Comparison of ENCODE assay signal across 10 cellular contexts in genomic region chr5:180790020-180790419, GRCh38. TPM values are rescaled to one million over a fixed set of nuclear protein-coding genes. Genes with fewer than 3 reads are reported as not detected.
DNase-seq lines count a peak whose midpoint lies in the region; ATAC-seq, FAIRE-seq and TF ChIP-seq lines count a peak whose summit lies in the region.
"Had no signal": no experiment of that assay in that cellular context is flagged by ENCODE, and none has a peak within 500 bp of the region (broad histone marks: within the 10 kb centered on the region; RNA-seq: fewer than 3 reads in every experiment).

No MANE protein-coding gene starts in this region.

- peak overlapping the region; percentile 41 for H3K27ac Mint-ChIP-seq in osteocyte (ENCODE audit: unreplicated experiment)

- H2BK5ac ChIP-seq in H1 (ENCODE audit: low read depth, low read length): no peak overlapping the region

- no peak for ATAC-seq in GM18861 (IDR thresholded peaks at IDR 0.05; ENCODE audit: unreplicated experiment)

- H3K14ac ChIP-seq in H1 (ENCODE audit: insufficient read length): no peak overlapping the region

- POLR2A ChIA-PET in H1 (lab: Charles Lee; ENCODE audit: partially characterized antibody): interaction anchor here (1.3 to 3.3 kb wide), 3 partner anchors 12 to 38 kb away, joined by 3 to 37 read pairs (median 6); partner anchors contain the start of gene MGAT1

- TF ChIP-seq RAD21 in H1 (IDR thresholded peaks at IDR 0.05 in 1 of 2, conservative IDR thresholded peaks at IDR 0.05 in 1 of 2; ENCODE audit: low read depth in 2 of 2, low read length in 2 of 2): peak; percentile 59 to 67

- no peak overlapping the region for H2BK20ac ChIP-seq in H1 (ENCODE audit: low read length)

- H2AK5ac ChIP-seq in H1 (ENCODE audit: low read depth, low read length): no peak overlapping the region

- no peak overlapping the region for H2BK15ac ChIP-seq in H1 (ENCODE audit: low read length)

- H4K5ac ChIP-seq in H1 (ENCODE audit: insufficient read length, low read depth, low read length): no peak overlapping the region

- no peaks in the 10 kb centered on the region for H3K9me3 Mint-ChIP-seq in osteocyte (ENCODE audit: unreplicated experiment)

- no peak overlapping the region for H3K18ac ChIP-seq in H1 (ENCODE audit: extremely low read depth, low read length)

- H3K56ac ChIP-seq in H1 (replicated peaks; ENCODE audit: insufficient read length, low read depth, low read length): no peak overlapping the region

- DNase-seq in GM12891 (ENCODE audit: insufficient read length, low spot score) (no peak), H1 (ENCODE audit: low read depth in 1 of 2, low spot score in 2 of 2) (peak in 1 of 2 experiments; percentile 67), osteocyte (ENCODE audit: extremely low spot score, unreplicated experiment) (no peak), stomach (no peak), NCI-H446 treated with DMSO at 0.1 percent for 48 hours (lab: John Stamatoyannopoulos, UW) (no peak)
- DNase-seq: NCI-H226 had no signal

- H2BK12ac ChIP-seq in H1 (ENCODE audit: low read depth, low read length): no peak overlapping the region

- FAIRE-seq in GM12891 (lab: Jason Lieb, UNC): peak; percentile 26
- no peak for FAIRE-seq in H1 (lab: Jason Lieb, UNC)

- no peaks in the 10 kb centered on the region for H3K23me2 ChIP-seq in H1 (ENCODE audit: low read depth, low read length)

- H3K4me3 Mint-ChIP-seq in osteocyte (ENCODE audit: unreplicated experiment): no peak overlapping the region

- H3K9me3 ChIP-seq in OCI-LY3 (ENCODE audit: insufficient read depth, low read length) (no peaks in the 10 kb centered on the region), H1 (ENCODE audit: insufficient read depth in 2 of 2, low read depth in 1 of 2, low read length in 1 of 2) (no peaks in the 10 kb centered on the region), stomach (no peaks in the 10 kb centered on the region)
- H3K9me3 ChIP-seq: neutrophil had no signal

- CTCF ChIA-PET in H1 (lab: Charles Lee; ENCODE audit: partially characterized antibody): interaction anchor here (0.6 to 10.6 kb wide), 11 partner anchors 10 to 325 kb away, joined by 3 to 99 read pairs (median 4); partner anchors contain the start of gene MGAT1

- H3K27me3 ChIP-seq in OCI-LY3 (ENCODE audit: low read depth, low read length) (no peaks in the 10 kb centered on the region), H1 (replicated peaks in 1 of 4; ENCODE audit: control insufficient read depth in 3 of 4, extremely low read depth in 1 of 4, insufficient read depth in 3 of 4, low read length in 3 of 4) (no peaks in the 10 kb centered on the region), stomach (no peaks in the 10 kb centered on the region)
- H3K27me3 ChIP-seq: neutrophil had no signal

- H2BK120ac ChIP-seq in H1 (replicated peaks; ENCODE audit: low read depth, low read length): no peak overlapping the region

- no peak overlapping the region for H4K91ac ChIP-seq in H1 (replicated peaks; ENCODE audit: insufficient read length, low read length)

- WGBS in H1 (ENCODE audit: extremely low coverage in 1 of 2, insufficient coverage in 1 of 2, insufficient read length in 1 of 2, insufficient replicate concordance in 2 of 2, low coverage in 1 of 2, low lambda C conversion rate in 2 of 2, missing lambda C conversion rate in 1 of 2), 2 experiments: 82% methylated on average over 8 of the region's 8 CpGs; no CpG with 5 or more reads in 1 of the 2 experiments
- 78 to 96% (median 79%) methylated on average over 5 to 8 of the region's 8 CpGs for WGBS in stomach, 5 donors

- H3K79me1 ChIP-seq in H1 (ENCODE audit: low read depth, low read length): peaks cover 15% of the 10 kb centered on the region

- H3K79me2 ChIP-seq in OCI-LY3 (ENCODE audit: low read length) (peaks cover 40% of the 10 kb centered on the region), H1 (ENCODE audit: control insufficient read depth in 1 of 2, insufficient read depth in 2 of 2, low read length in 2 of 2) (peaks cover 0 to 25% of the 10 kb centered on the region in 2 experiments; a peak in 2 of 4 replicates)

- H3K36me3 ChIP-seq in OCI-LY3 (replicated peaks; ENCODE audit: low read depth, low read length) (peaks cover 37% of the 10 kb centered on the region), H1 (ENCODE audit: control insufficient read depth in 2 of 4, insufficient read depth in 4 of 4, low read length in 3 of 4) (peaks cover 2 to 13% (median 11%) of the 10 kb centered on the region in 4 experiments; a peak in 6 of 8 replicates), stomach (peaks cover 40 to 75% (median 72%) of the 10 kb centered on the region in 4 donors)

- intact Hi-C loops in stomach (cut with DNase I; ENCODE audit: low total_unique reads): loop anchor here (10.0 kb wide), 1 partner anchor 65 kb away; no protein-coding TSS in a partner anchor

- TF ChIP-seq POLR2A in GM12891 (IDR thresholded peaks at IDR 0.05; ENCODE audit: low read depth, low read length) (no peak), H1 (IDR thresholded peaks at IDR 0.05; ENCODE audit: control extremely low read depth in 1 of 2, low read depth in 2 of 2, low read length in 2 of 2) (no peak), stomach (IDR thresholded peaks at IDR 0.05) (no peak)

- peaks cover 54% of the 10 kb centered on the region for H3K4me1 Mint-ChIP-seq in osteocyte (ENCODE audit: unreplicated experiment)

- H2AFZ ChIP-seq in OCI-LY3 (ENCODE audit: low read depth, low read length) (no peak overlapping the region), H1 (ENCODE audit: low read length) (no peak overlapping the region)

- H3K27me3 Mint-ChIP-seq in osteocyte (ENCODE audit: unreplicated experiment): no peaks in the 10 kb centered on the region

- TF ChIP-seq EP300 in H1 (IDR thresholded peaks at IDR 0.05; ENCODE audit: borderline replicate concordance in 1 of 2, low read depth in 2 of 2, low read length in 2 of 2) (no peak), stomach (IDR thresholded peaks at IDR 0.05) (no peak)

- H4K8ac ChIP-seq in H1 (ENCODE audit: extremely low read depth, insufficient read depth, low read length): peak overlapping the region; percentile 3; the same call in 1 of the 2 replicates

- H3K36me3 Mint-ChIP-seq in osteocyte (ENCODE audit: unreplicated experiment): peaks cover 14% of the 10 kb centered on the region

- TF ChIP-seq CTCF in OCI-LY3 (IDR thresholded peaks at IDR 0.05; ENCODE audit: low read depth, low read length) (peak; percentile 17; the same call in 1 of the 2 replicates), H1 (IDR thresholded peaks at IDR 0.05; ENCODE audit: control extremely low read depth in 1 of 3, insufficient read depth in 1 of 3, low read depth in 1 of 3, low read length in 3 of 3) (peak in 2 of 3 experiments; percentile 87 to 88; a peak in 3 of 4 replicates), osteocyte (IDR thresholded peaks at IDR 0.05) (no peak), stomach (IDR thresholded peaks at IDR 0.05) (no peak)

- peaks cover 15% of the 10 kb centered on the region for H4K20me1 ChIP-seq in OCI-LY3 (ENCODE audit: insufficient read depth, low read length)
- peaks cover 0 to 17% of the 10 kb centered on the region in 2 experiments for H4K20me1 ChIP-seq in H1 (replicated peaks in 1 of 2; ENCODE audit: control insufficient read depth in 1 of 2, insufficient read depth in 2 of 2, low read length in 2 of 2)

- no peak overlapping the region for H3K4ac ChIP-seq in H1 (replicated peaks; ENCODE audit: insufficient read length, low read depth, low read length)

- H3K23ac ChIP-seq in H1 (ENCODE audit: insufficient read length): no peak overlapping the region

- no peak overlapping the region for H3K4me2 ChIP-seq in OCI-LY3 (ENCODE audit: low read length)
- H3K4me2 ChIP-seq in H1 (ENCODE audit: insufficient read depth in 1 of 2, low read depth in 2 of 2, low read length in 2 of 2): no peak overlapping the region

- no peak overlapping the region for H3K4me3 ChIP-seq in OCI-LY3 (ENCODE audit: low read length)
- H3K4me3 ChIP-seq in H1 (ENCODE audit: extremely low read depth in 1 of 4, insufficient read depth in 2 of 4, low read depth in 3 of 4, low read length in 4 of 4): no peak overlapping the region
- H3K4me3 ChIP-seq in stomach: no peak overlapping the region

- peaks cover 9% of the 10 kb centered on the region for H3K4me1 ChIP-seq in OCI-LY3 (ENCODE audit: low read length)
- peaks cover 17 to 34% (median 25%) of the 10 kb centered on the region in 4 experiments for H3K4me1 ChIP-seq in H1 (replicated peaks in 1 of 4; ENCODE audit: control insufficient read depth in 3 of 4, insufficient read depth in 4 of 4, low read length in 3 of 4)
- peaks cover 34 to 86% (median 50%) of the 10 kb centered on the region in 4 donors for H3K4me1 ChIP-seq in stomach

- H3K9ac ChIP-seq in OCI-LY3 (ENCODE audit: low read length) (no peak overlapping the region), H1 (replicated peaks in 1 of 4; ENCODE audit: extremely low read depth in 1 of 4, low read depth in 3 of 4, low read length in 3 of 4) (no peak overlapping the region)

- H3K27ac ChIP-seq in OCI-LY3 (ENCODE audit: low read length) (no peak overlapping the region), H1 (ENCODE audit: low read depth, low read length) (no peak overlapping the region), stomach (no peak overlapping the region)
- H3K27ac ChIP-seq: neutrophil had no signal

RNA-seq across cellular contexts. Expression of gene MGAT1, which starts 12.6 kb away (rescaled TPM):
- polyA plus RNA-seq in GM12891 (2012; ENCODE audit: low read depth, missing spikeins): 67.1 TPM
- total RNA-seq in H1 (2021; fragmentation: NEBNext Ultra II Directional; extraction: Animal tissue kit (Norgen Biotek cat#: 25700)): 77.0 and 83.8 TPM in 2 replicates
- polyA plus RNA-seq in H1 (2011; rRNA removed) (66.8 and 96.1 TPM in 2 replicates), stomach (10 to 100 TPM; 52.8 to 63.3 (median 57.9) TPM)
- 68.3 TPM for polyA plus RNA-seq in H1 (2011; cell fraction: cytosol; rRNA removed)
- polyA plus RNA-seq in H1 (2011; cell fraction: nucleus; rRNA removed): 76.0 TPM
- polyA plus RNA-seq in H1 (2012, experiment 1 of 2): 63.6 to 73.4 TPM (median 72.7 TPM) in 4 replicates
- polyA plus RNA-seq in H1 (2012, experiment 2 of 2): 82.2 TPM
- polyA plus RNA-seq in H1 (2013, experiment 1 of 2): 63.4 TPM
- polyA plus RNA-seq in H1 (2013, experiment 2 of 2): 63.9 TPM
- 41.2 and 48.6 TPM in 2 replicates for polyA minus RNA-seq in H1 (2011; rRNA and poly(A)+ RNA removed)
- polyA minus RNA-seq in H1 (2011; cell fraction: cytosol; rRNA and poly(A)+ RNA removed): 56.2 TPM
- 38.8 TPM for polyA minus RNA-seq in H1 (2011; cell fraction: nucleus; rRNA and poly(A)+ RNA removed)
- total RNA-seq in osteocyte (137 and 140 TPM in 2 replicates), stomach (100 to 1,000 TPM in 3 of 5 donors, 10 to 100 TPM in 2; 57.2 to 656 (median 148) TPM)

RNA-seq across cellular contexts. Expression of gene OR2Y1, which starts 50.2 kb away (rescaled TPM):
- not detected for polyA plus RNA-seq in GM12891 (2012; ENCODE audit: low read depth, missing spikeins)
- total RNA-seq in H1 (2021; fragmentation: NEBNext Ultra II Directional; extraction: Animal tissue kit (Norgen Biotek cat#: 25700)): not detected in 2 replicates
- polyA plus RNA-seq in H1 (2011; rRNA removed) (not detected in 2 replicates), stomach (not detected)
- not detected for polyA plus RNA-seq in H1 (2011; cell fraction: cytosol; rRNA removed)
- polyA plus RNA-seq in H1 (2011; cell fraction: nucleus; rRNA removed): not detected
- not detected in 4 replicates for polyA plus RNA-seq in H1 (2012, experiment 1 of 2)
- not detected for polyA plus RNA-seq in H1 (2012, experiment 2 of 2)
- polyA plus RNA-seq in H1 (2013, experiment 1 of 2): not detected
- not detected for polyA plus RNA-seq in H1 (2013, experiment 2 of 2)
- polyA minus RNA-seq in H1 (2011; rRNA and poly(A)+ RNA removed): not detected in 2 replicates
- not detected for polyA minus RNA-seq in H1 (2011; cell fraction: cytosol; rRNA and poly(A)+ RNA removed)
- not detected for polyA minus RNA-seq in H1 (2011; cell fraction: nucleus; rRNA and poly(A)+ RNA removed)
- total RNA-seq in osteocyte (not detected in 2 replicates), stomach (not detected)
- total RNA-seq: glomerular endothelial cell had no signal

Comparison
In these comparisons a context has a peak if more than half of its experiments do, and no peak if none do; other contexts are left out.
1. CTCF ChIP-seq: peak in OCI-LY3 (single experiment) and H1 (2 of 3); none in osteocyte (single experiment) and stomach (0 of 7).